ENCODE assay signal across 25 cellular contexts in genomic region chr9:4642351-4642750, GRCh38. TPM values are rescaled to one million over a fixed set of nuclear protein-coding genes. Genes with fewer than 3 reads are reported as not detected.
DNase-seq lines count a peak whose midpoint lies in the region; ATAC-seq and TF ChIP-seq lines count a peak whose summit lies in the region.
"Had no signal": no experiment of that assay in that cellular context is flagged by ENCODE, and none has a peak within 500 bp of the region (broad histone marks: within the 10 kb centered on the region; RNA-seq: fewer than 3 reads in every experiment).

No MANE protein-coding gene starts in this region.

- no peak for TF ChIP-seq CTCF in A673 (conservative IDR thresholded peaks at IDR 0.05; ENCODE audit: low read depth, low read length)

- CTCF ChIA-PET in A673 (lab: Charles Lee): no interaction called here

- H3K4me1 ChIP-seq in A673 (ENCODE audit: insufficient read depth, low read length, poor library complexity, severe bottlenecking): peaks cover 7% of the 10 kb centered on the region
- H3K4me1 ChIP-seq: A549, BE2C had no signal

- H3K27me3 Mint-ChIP-seq in central memory CD8-positive, alpha-beta T cell: no peaks in the 10 kb centered on the region
- H3K27me3 Mint-ChIP-seq: CD4-positive, alpha-beta memory T cell; CD4-positive, CD25-positive, alpha-beta regulatory T cell had no signal

- H3K9me3 ChIP-seq in A673 (ENCODE audit: low read depth, low read length, poor library complexity, severe bottlenecking) (no peaks in the 10 kb centered on the region), SK-N-MC (ENCODE audit: low read depth, low read length) (no peaks in the 10 kb centered on the region)
- H3K9me3 ChIP-seq: A549, BE2C, BLaER1 had no signal

- DNase-seq in A673 (ENCODE audit: low spot score) (no peak), SK-N-MC (ENCODE audit: low read depth, low spot score) (no peak), GF-D8 (lab: John Stamatoyannopoulos, UW) (no peak), NCI-H187 treated with DMSO at 0.1 percent for 48 hours (lab: John Stamatoyannopoulos, UW) (no peak)
- DNase-seq in central memory CD8-positive, alpha-beta T cell (ENCODE audit: low spot score in 2 of 2): no peak
- DNase-seq: ACHN; BE2C; C1 segment of cervical spinal cord; CD4-positive, alpha-beta memory T cell; CD4-positive, CD25-positive, alpha-beta regulatory T cell; CD8-positive, alpha-beta memory T cell; COR-L47; DMS 273 treated with DMSO at 0.1 percent for 48 hours; DMS153; DMS53; DMS79; DND-41; EL; GDM1 had no signal

- H3K9me3 Mint-ChIP-seq in central memory CD8-positive, alpha-beta T cell: no peaks in the 10 kb centered on the region
- H3K9me3 Mint-ChIP-seq: CD4-positive, alpha-beta memory T cell; CD4-positive, CD25-positive, alpha-beta regulatory T cell; CD8-positive, alpha-beta memory T cell had no signal

- ATAC-seq in central memory CD8-positive, alpha-beta T cell (replicated peaks; ENCODE audit: extremely low read depth, poor library complexity, severe bottlenecking): no peak
- no peak for ATAC-seq in GM19328 (IDR thresholded peaks at IDR 0.05; ENCODE audit: unreplicated experiment)
- ATAC-seq: A549 had no signal

- peaks cover 2% of the 10 kb centered on the region for H3K36me3 Mint-ChIP-seq in central memory CD8-positive, alpha-beta T cell (ENCODE audit: insufficient read depth)
- H3K36me3 Mint-ChIP-seq: CD14-positive monocyte; CD4-positive, alpha-beta memory T cell; CD4-positive, CD25-positive, alpha-beta regulatory T cell; CD8-positive, alpha-beta memory T cell had no signal

- H3K4me1 Mint-ChIP-seq in central memory CD8-positive, alpha-beta T cell: peaks cover 21% of the 10 kb centered on the region

- intact Hi-C loops in A673 (cut with micrococcal nuclease; ENCODE audit: unreplicated experiment): loop anchor here (5.0 kb wide), 1 partner anchor 325 kb away; no protein-coding TSS in a partner anchor

- H3K27ac Mint-ChIP-seq in central memory CD8-positive, alpha-beta T cell (ENCODE audit: low read depth): peak overlapping the region; percentile 23
- H3K27ac Mint-ChIP-seq: CD14-positive monocyte; CD4-positive, alpha-beta memory T cell; CD4-positive, CD25-positive, alpha-beta regulatory T cell had no signal

- H3K36me3 ChIP-seq in A673 (ENCODE audit: insufficient read depth, low read length, poor library complexity, severe bottlenecking): peaks cover 6% of the 10 kb centered on the region
- peaks cover 8% of the 10 kb centered on the region; the same call in 1 of the 2 replicates for H3K36me3 ChIP-seq in SK-N-MC (ENCODE audit: insufficient read depth, low read length)
- H3K36me3 ChIP-seq: BE2C, BLaER1 had no signal

- peak overlapping the region; percentile 65 for H3K27ac ChIP-seq in A673 (ENCODE audit: low read depth, low read length, poor library complexity, severe bottlenecking)
- H3K27ac ChIP-seq in SK-N-MC: peak overlapping the region; percentile 65
- H3K27ac ChIP-seq: 22Rv1, A549, BLaER1 had no signal

- no TSS peak for BruUV-seq in A673 (replicated peaks; lab: Mats Ljungman, UMichigan)

- no peaks in the 10 kb centered on the region for H3K27me3 ChIP-seq in A673 (replicated peaks; ENCODE audit: insufficient read depth, low read depth, low read length, poor library complexity)
- H3K27me3 ChIP-seq: BE2C, BLaER1 had no signal

- H3K9ac ChIP-seq in SK-N-MC (ENCODE audit: insufficient read length): no peak overlapping the region
- H3K9ac ChIP-seq: BLaER1 had no signal

- no peak overlapping the region for H3K4me3 Mint-ChIP-seq in central memory CD8-positive, alpha-beta T cell
- H3K4me3 Mint-ChIP-seq: CD14-positive monocyte; CD4-positive, alpha-beta memory T cell; CD4-positive, CD25-positive, alpha-beta regulatory T cell; CD8-positive, alpha-beta memory T cell had no signal

- H3K4me3 ChIP-seq in A673 (ENCODE audit: low read depth, low read length, poor library complexity, severe bottlenecking) (no peak overlapping the region), SK-N-MC (no peak overlapping the region)
- H3K4me3 ChIP-seq: A549, BLaER1 had no signal

- POLR2A ChIA-PET in A673 (lab: Charles Lee; ENCODE audit: low non-redundant PET): no interaction called here

RNA-seq across cellular contexts. Expression of gene PLPP6, which starts 19.7 kb away (rescaled TPM):
- total RNA-seq in A673 (2021): 30.9 and 39.5 TPM in 2 replicates

RNA-seq across cellular contexts. Expression of gene SPATA6L, which starts 23.9 kb away (rescaled TPM):
- 20.4 and 21.2 TPM in 2 replicates for total RNA-seq in A673 (2021)
- total RNA-seq: A172 had no signal

RNA-seq across cellular contexts. Expression of gene CDC37L1, which starts 37.0 kb away (rescaled TPM):
- 26.8 and 28.7 TPM in 2 replicates for total RNA-seq in A673 (2021)
